Comparison of ENCODE assay signal across 20 cellular contexts in the genomic region with DNA sequence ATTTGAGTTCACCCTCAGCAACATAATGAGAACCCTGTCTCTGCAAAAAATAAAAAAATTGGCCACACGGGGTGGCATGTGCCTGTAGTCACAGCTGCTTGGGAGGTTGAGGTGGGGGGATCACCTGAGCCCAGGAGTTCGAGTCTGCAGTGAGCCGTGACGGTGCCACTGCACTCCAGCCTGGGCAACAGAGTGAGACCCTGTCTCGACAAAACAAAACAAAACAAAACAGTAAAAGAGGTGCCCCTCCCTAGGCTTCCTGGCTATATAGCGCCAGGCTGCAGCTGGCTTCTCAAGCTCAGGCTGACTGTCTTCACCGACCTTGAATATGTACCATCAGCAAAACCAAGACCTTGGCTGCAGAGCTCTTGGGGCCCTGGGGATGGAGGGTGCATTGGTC. TPM values are rescaled to one million over a fixed set of nuclear protein-coding genes. Genes with fewer than 3 reads are reported as not detected.
A peak's percentile ranks its signal among the peaks of the same experiment; 100 is the strongest.
DNase-seq lines count a peak whose midpoint lies in the region; ATAC-seq and TF ChIP-seq lines count a peak whose summit lies in the region.
"Had no signal": no experiment of that assay in that cellular context is flagged by ENCODE, and none has a peak within 500 bp of the region (broad histone marks: within the 10 kb centered on the region; RNA-seq: fewer than 3 reads in every experiment).

No MANE protein-coding gene starts in this region.

- H3K79me1 ChIP-seq in mesenchymal stem cell (replicated peaks; ENCODE audit: low read length, poor library complexity, severe bottlenecking): peaks cover 14% of the 10 kb centered on the region

- ATAC-seq in left cardiac atrium (no peak), left ventricle myocardium superior (no peak), SK-N-SH treated with all-trans-retinoic acid at 6 μM for 48 hours (peak; percentile 9; the same call in 2 of the 3 replicates), HG03135 (IDR thresholded peaks at IDR 0.05; ENCODE audit: unreplicated experiment) (no peak)
- ATAC-seq: left lobe of liver had no signal

- H3K4me3 ChIP-seq in mesenchymal stem cell (ENCODE audit: insufficient read depth in 1 of 2, low read depth in 1 of 2, low read length in 2 of 2): no peak overlapping the region
- H3K4me3 ChIP-seq: HAP-1, stomach had no signal

- no peak overlapping the region for H3K14ac ChIP-seq in mesenchymal stem cell (ENCODE audit: low read length in 2 of 2)

- no peak overlapping the region for H4K8ac ChIP-seq in mesenchymal stem cell (ENCODE audit: low read length)

- no peak overlapping the region for H3K9ac ChIP-seq in mesenchymal stem cell (ENCODE audit: low read length)
- H3K9ac ChIP-seq: parathyroid adenoma had no signal

- no peak overlapping the region for H4K91ac ChIP-seq in mesenchymal stem cell (ENCODE audit: low read length)

- no peak overlapping the region for H2BK12ac ChIP-seq in mesenchymal stem cell (ENCODE audit: low read length in 2 of 2)

- peak; percentile 6 for DNase-seq in left cardiac atrium
- DNase-seq in left ventricle myocardium superior: no peak
- no peak for DNase-seq in mesenchymal stem cell
- DNase-seq in T-helper 9 cell: no peak
- no peak for DNase-seq in stimulated activated CD4-positive, alpha-beta T cell treated with anti-CD3 and anti-CD28 coated beads, Interleukin-4, amount 100 ng/mL, for 4 hours
- DNase-seq in NCI-H1092 treated with DMSO at 0.1 percent for 48 hours (lab: John Stamatoyannopoulos, UW): no peak
- DNase-seq: activated gamma-delta T cell; CD4-positive, alpha-beta memory T cell; DND-41; MM.1S; NCI-H187 treated with DMSO at 0.1 percent for 48 hours; NCI-H510A; stomach had no signal

- H3K23ac ChIP-seq in mesenchymal stem cell (ENCODE audit: low read length in 2 of 2): no peak overlapping the region

- peaks cover 0 to 6% of the 10 kb centered on the region in 2 experiments for H3K36me3 ChIP-seq in mesenchymal stem cell (ENCODE audit: control insufficient read depth in 1 of 2, insufficient read depth in 2 of 2, low read depth in 1 of 2, low read length in 2 of 2)
- H3K36me3 ChIP-seq: HAP-1, stomach had no signal

- H3K18ac ChIP-seq in mesenchymal stem cell (ENCODE audit: low read depth in 1 of 2, low read length in 2 of 2): no peak overlapping the region

- H2BK5ac ChIP-seq in mesenchymal stem cell (ENCODE audit: low read depth, low read length, poor library complexity, severe bottlenecking): no peak overlapping the region

- H3K27ac ChIP-seq in mesenchymal stem cell (ENCODE audit: low read length, poor library complexity, severe bottlenecking): peak overlapping the region; percentile 73
- H3K27ac ChIP-seq: epithelial cell of prostate, parathyroid adenoma, stomach had no signal

- 91% methylated on average over 7 of the region's 7 CpGs for whole genome bisulfite sequencing in mesenchymal stem cell

- intact Hi-C loops in left cardiac atrium (cut with DNase I) (no loop called here), left ventricle myocardium superior (cut with micrococcal nuclease) (no loop called here)

- peak overlapping the region; percentile 33 for H3K4me2 ChIP-seq in mesenchymal stem cell (ENCODE audit: low read length, poor library complexity, severe bottlenecking)

- peaks cover 45% of the 10 kb centered on the region for H3K4me1 ChIP-seq in mesenchymal stem cell (ENCODE audit: control insufficient read depth, insufficient read depth, low read depth, low read length)
- H3K4me1 ChIP-seq: HAP-1, parathyroid adenoma had no signal

- H3K27me3 ChIP-seq in mesenchymal stem cell (ENCODE audit: control insufficient read depth in 1 of 2, insufficient read depth in 1 of 2, low read length in 2 of 2): no peaks in the 10 kb centered on the region
- H3K27me3 ChIP-seq: stomach had no signal

- H2AFZ ChIP-seq in mesenchymal stem cell (ENCODE audit: low read depth, low read length): no peak overlapping the region
- H2AFZ ChIP-seq: parathyroid adenoma had no signal

- no peak overlapping the region for H3K4ac ChIP-seq in mesenchymal stem cell (ENCODE audit: low read depth in 1 of 2, low read length in 2 of 2)

- no peak overlapping the region for H2BK120ac ChIP-seq in mesenchymal stem cell (ENCODE audit: low read depth, low read length)

- no peak overlapping the region for H2AK5ac ChIP-seq in mesenchymal stem cell (ENCODE audit: low read length, severe bottlenecking)

- H2BK15ac ChIP-seq in mesenchymal stem cell (ENCODE audit: low read depth, poor library complexity, severe bottlenecking): no peak overlapping the region

- H3K9me3 ChIP-seq in mesenchymal stem cell (ENCODE audit: control insufficient read depth, low read length): no peaks in the 10 kb centered on the region
- H3K9me3 ChIP-seq: HAP-1, stomach had no signal

TF ChIP-seq in SK-N-SH treated with all-trans-retinoic acid at 6 μM for 48 hours, 23 proteins besides CTCF, POLR2A, EP300 and RAD21:
- TF ChIP-seq ZNF8 (CRISPR knock-in tag; IDR thresholded peaks at IDR 0.05): no peak
- TF ChIP-seq TSHZ2 (CRISPR knock-in tag; IDR thresholded peaks at IDR 0.05): no peak
- no peak for TF ChIP-seq ZFP30 (CRISPR knock-in tag; IDR thresholded peaks at IDR 0.05)
- TF ChIP-seq SNAI2 (CRISPR knock-in tag; IDR thresholded peaks at IDR 0.05): no peak
- TF ChIP-seq BACH2 (CRISPR knock-in tag; IDR thresholded peaks at IDR 0.05; ENCODE audit: borderline replicate concordance): no peak
- no peak for TF ChIP-seq OSR1 (CRISPR knock-in tag; IDR thresholded peaks at IDR 0.05)

RNA-seq across cellular contexts. Expression of gene TSPAN9, which starts 29.4 kb away (rescaled TPM):
- total RNA-seq in left cardiac atrium: 100 to 1,000 TPM; 125 to 201 TPM
- total RNA-seq in left ventricle myocardium superior: 159 TPM
- 22.0 TPM for polyA plus RNA-seq in mesenchymal stem cell (2013, experiment 1 of 2)
- polyA plus RNA-seq in mesenchymal stem cell (2013, experiment 2 of 2): 21.7 TPM
- polyA plus RNA-seq: CD4-positive, alpha-beta memory T cell; IgD-negative memory B cell had no signal
